Comparison of ENCODE assay signal across 8 cellular contexts in genomic region chr9:33676746-33677505, GRCh38.
DNase-seq lines count a peak whose midpoint lies in the region; ATAC-seq, FAIRE-seq and TF ChIP-seq lines count a peak whose summit lies in the region.

No MANE protein-coding gene starts in this region.

- no peak overlapping the region for H3K18ac ChIP-seq in H1 (ENCODE audit: extremely low read depth, low read length)
- peak overlapping the region; percentile 92 for H3K18ac ChIP-seq in mesendoderm (ENCODE audit: low read length)

- H4K5ac ChIP-seq in H1 (ENCODE audit: insufficient read length, low read depth, low read length), result peak overlapping the region; percentile 43
- H4K5ac ChIP-seq in mesendoderm (ENCODE audit: low read length), result no peak overlapping the region

- H3K4me3 ChIP-seq in H1 (ENCODE audit: extremely low read depth in 1 of 4, insufficient read depth in 2 of 4, low read depth in 3 of 4, low read length in 4 of 4) (peak overlapping the region; percentile 36 to 71 (median 50)), mesendoderm (ENCODE audit: low read length) (peak overlapping the region; percentile 24)

- no peak overlapping the region for H2BK12ac ChIP-seq in H1 (ENCODE audit: low read depth, low read length)

- H3K4me1 ChIP-seq in H1 (replicated peaks in 1 of 4; ENCODE audit: control insufficient read depth in 3 of 4, insufficient read depth in 4 of 4, low read length in 3 of 4) (peaks cover 0 to 6% (median under 1%) of the 10 kb centered on the region in 4 experiments; a peak in 2 of 7 replicates), mesendoderm (ENCODE audit: control insufficient read depth, low read depth, low read length) (no peaks in the 10 kb centered on the region)

- H3K36me3 ChIP-seq in H1 (ENCODE audit: control insufficient read depth in 2 of 4, insufficient read depth in 4 of 4, low read length in 3 of 4) (no peaks in the 10 kb centered on the region), mesendoderm (ENCODE audit: control insufficient read depth, insufficient read depth, low read length) (no peaks in the 10 kb centered on the region)

- no peak overlapping the region for H2BK5ac ChIP-seq in H1 (ENCODE audit: low read depth, low read length)
- no peak overlapping the region for H2BK5ac ChIP-seq in mesendoderm (ENCODE audit: low read length)

- CTCF ChIA-PET in activated CD4-positive, alpha-beta memory T cell treated with anti-CD3 and anti-CD28 coated beads for 36 hours (lab: Charles Lee), result interaction anchor here (0.6 to 1.4 kb wide), 2 partner anchors 29 to 53 kb away, joined by 3 to 7 read pairs; no protein-coding TSS in a partner anchor
- CTCF ChIA-PET in H1 (lab: Charles Lee; ENCODE audit: partially characterized antibody), result interaction anchor here (0.9 to 1.9 kb wide), 3 partner anchors 42 to 53 kb away, joined by 3 to 6 read pairs (median 4); no protein-coding TSS in a partner anchor

- no peaks in the 10 kb centered on the region for H3K79me1 ChIP-seq in H1 (ENCODE audit: low read depth, low read length)
- H3K79me1 ChIP-seq in mesendoderm (ENCODE audit: low read length), result no peaks in the 10 kb centered on the region

- peak overlapping the region; percentile 79 for H3K4me3 Mint-ChIP-seq in activated CD4-positive, alpha-beta memory T cell treated with anti-CD3 and anti-CD28 coated beads for 36 hours
- H3K4me3 Mint-ChIP-seq in stimulated activated naive B cell treated with anti-CD40 and anti-IgM and Interleukin-4, amounts not matched to agents 10 μg/mL and 1 μg/mL and 100 μg/mL, for 72 hours, result peak overlapping the region; percentile 87 to 88

- intact Hi-C loops in activated CD4-positive, alpha-beta memory T cell treated with anti-CD3 and anti-CD28 coated beads for 36 hours (cut with micrococcal nuclease), result no loop called here

- H2AFZ ChIP-seq in H1 (ENCODE audit: low read length), result peak overlapping the region; percentile 85

- no peaks in the 10 kb centered on the region for H3K36me3 Mint-ChIP-seq in activated CD4-positive, alpha-beta memory T cell treated with anti-CD3 and anti-CD28 coated beads for 36 hours
- peaks cover 0 to 2% of the 10 kb centered on the region in 2 donors for H3K36me3 Mint-ChIP-seq in stimulated activated naive B cell treated with anti-CD40 and anti-IgM and Interleukin-4, amounts not matched to agents 10 μg/mL and 1 μg/mL and 100 μg/mL, for 72 hours

- no peak for TF ChIP-seq EP300 in H1 (IDR thresholded peaks at IDR 0.05; ENCODE audit: borderline replicate concordance in 1 of 2, low read depth in 2 of 2, low read length in 2 of 2)

- H4K91ac ChIP-seq in H1 (replicated peaks; ENCODE audit: insufficient read length, low read length), result no peak overlapping the region

- no peaks in the 10 kb centered on the region for H4K20me1 ChIP-seq in H1 (replicated peaks in 1 of 2; ENCODE audit: control insufficient read depth in 1 of 2, insufficient read depth in 2 of 2, low read length in 2 of 2)

- H3K27me3 ChIP-seq in H1 (replicated peaks in 1 of 4; ENCODE audit: control insufficient read depth in 3 of 4, extremely low read depth in 1 of 4, insufficient read depth in 3 of 4, low read length in 3 of 4) (no peaks in the 10 kb centered on the region), mesendoderm (ENCODE audit: insufficient read depth, low read length, poor library complexity) (no peaks in the 10 kb centered on the region)

- ATAC-seq in stimulated activated naive B cell treated with anti-CD40 and anti-IgM and Interleukin-4, amounts not matched to agents 10 μg/mL and 1 μg/mL and 100 μg/mL, for 72 hours (replicated peaks), result peak; percentile 76 to 78
- ATAC-seq in HG02870 (IDR thresholded peaks at IDR 0.05; ENCODE audit: unreplicated experiment), result no peak

- DNase-seq in ELR (ENCODE audit: low read depth) (peak; percentile 40), NCI-H1092 (lab: John Stamatoyannopoulos, UW) (peak; percentile 68), H1 (ENCODE audit: low read depth in 1 of 2, low spot score in 2 of 2) (peak in 1 of 2 experiments; percentile 74), mesendoderm (peak; percentile 70), MV-4-11 (lab: John Stamatoyannopoulos, UW) (no peak)
- peak; percentile 23 for DNase-seq in activated CD4-positive, alpha-beta memory T cell treated with anti-CD3 and anti-CD28 coated beads for 36 hours
- DNase-seq in stimulated activated naive B cell treated with anti-CD40 and anti-IgM and Interleukin-4, amounts not matched to agents 10 μg/mL and 1 μg/mL and 100 μg/mL, for 72 hours, result no peak

- H3K27ac Mint-ChIP-seq in activated CD4-positive, alpha-beta memory T cell treated with anti-CD3 and anti-CD28 coated beads for 36 hours, result no peak overlapping the region
- peak overlapping the region; percentile 33 for H3K27ac Mint-ChIP-seq in stimulated activated naive B cell treated with anti-CD40 and anti-IgM and Interleukin-4, amounts not matched to agents 10 μg/mL and 1 μg/mL and 100 μg/mL, for 72 hours

- H3K4me2 ChIP-seq in H1 (ENCODE audit: insufficient read depth in 1 of 2, low read depth in 2 of 2, low read length in 2 of 2) (peak overlapping the region; percentile 31 to 65), mesendoderm (ENCODE audit: low read length) (peak overlapping the region; percentile 38)

- no peak for TF ChIP-seq CTCF in H1 (IDR thresholded peaks at IDR 0.05; ENCODE audit: control extremely low read depth in 1 of 3, insufficient read depth in 1 of 3, low read depth in 1 of 3, low read length in 3 of 3)

- peak in 1 of 2 experiments; percentile 48; a peak in 2 of 3 replicates for TF ChIP-seq POLR2A in H1 (IDR thresholded peaks at IDR 0.05; ENCODE audit: control extremely low read depth in 1 of 2, low read depth in 2 of 2, low read length in 2 of 2)

- FAIRE-seq in H1 (lab: Jason Lieb, UNC), result no peak

- H3K23ac ChIP-seq in H1 (ENCODE audit: insufficient read length) (no peak overlapping the region), mesendoderm (ENCODE audit: low read length) (no peak overlapping the region)

- peak overlapping the region; percentile 13 to 69 (median 27); a peak in 3 of 7 replicates for H3K9ac ChIP-seq in H1 (replicated peaks in 1 of 4; ENCODE audit: extremely low read depth in 1 of 4, low read depth in 3 of 4, low read length in 3 of 4)
- H3K9ac ChIP-seq in mesendoderm (ENCODE audit: low read length), result peak overlapping the region; percentile 58

- no peaks in the 10 kb centered on the region for H3K9me3 ChIP-seq in H1 (ENCODE audit: insufficient read depth in 2 of 2, low read depth in 1 of 2, low read length in 1 of 2)

- H3K4ac ChIP-seq in H1 (replicated peaks; ENCODE audit: insufficient read length, low read depth, low read length) (no peak overlapping the region), mesendoderm (ENCODE audit: low read depth, low read length) (peak overlapping the region; percentile 71)

- 1% methylated on average over 48 of the region's 78 CpGs; no CpG with 5 or more reads in 1 of the 2 experiments for WGBS in H1 (ENCODE audit: extremely low coverage in 1 of 2, insufficient coverage in 1 of 2, insufficient read length in 1 of 2, insufficient replicate concordance in 2 of 2, low coverage in 1 of 2, low lambda C conversion rate in 2 of 2, missing lambda C conversion rate in 1 of 2), 2 experiments
- WGBS in mesendoderm (ENCODE audit: extremely low coverage, insufficient coverage, low lambda C conversion rate), result no CpG with 5 or more reads among the region's 78 CpGs

- H3K27ac ChIP-seq in H1 (ENCODE audit: low read depth, low read length) (peak overlapping the region; percentile 66; the same call in 1 of the 2 replicates), mesendoderm (ENCODE audit: low read depth, low read length) (peak overlapping the region; percentile 93)

- H3K56ac ChIP-seq in H1 (replicated peaks; ENCODE audit: insufficient read length, low read depth, low read length), result no peak overlapping the region
- H3K56ac ChIP-seq in mesendoderm (ENCODE audit: low read length), result peak overlapping the region; percentile 84

- POLR2A ChIA-PET in activated CD4-positive, alpha-beta memory T cell treated with anti-CD3 and anti-CD28 coated beads for 36 hours (lab: Charles Lee), result no interaction called here
- POLR2A ChIA-PET in H1 (lab: Charles Lee; ENCODE audit: partially characterized antibody), result interaction anchor here (1.0 to 1.2 kb wide), 2 partner anchors 11 to 203 kb away, joined by 3 read pairs; partner anchors contain the start of gene NOL6

- peaks cover 2% of the 10 kb centered on the region; the same call in 1 of the 2 replicates for H3K23me2 ChIP-seq in H1 (ENCODE audit: low read depth, low read length)

- no peak overlapping the region for H3K14ac ChIP-seq in H1 (ENCODE audit: insufficient read length)

- H2BK15ac ChIP-seq in H1 (ENCODE audit: low read length), result no peak overlapping the region
- no peak overlapping the region for H2BK15ac ChIP-seq in mesendoderm (replicated peaks; ENCODE audit: low read depth)

- H2BK20ac ChIP-seq in H1 (ENCODE audit: low read length), result no peak overlapping the region

- H3K4me1 Mint-ChIP-seq in activated CD4-positive, alpha-beta memory T cell treated with anti-CD3 and anti-CD28 coated beads for 36 hours (ENCODE audit: low read depth), result peaks cover 9% of the 10 kb centered on the region
- H3K4me1 Mint-ChIP-seq in stimulated activated naive B cell treated with anti-CD40 and anti-IgM and Interleukin-4, amounts not matched to agents 10 μg/mL and 1 μg/mL and 100 μg/mL, for 72 hours, result peaks cover 7 to 14% of the 10 kb centered on the region in 2 donors

- no peak for TF ChIP-seq RAD21 in H1 (IDR thresholded peaks at IDR 0.05 in 1 of 2, conservative IDR thresholded peaks at IDR 0.05 in 1 of 2; ENCODE audit: low read depth in 2 of 2, low read length in 2 of 2)

- H4K8ac ChIP-seq in H1 (ENCODE audit: extremely low read depth, insufficient read depth, low read length), result peak overlapping the region; percentile 93
- H4K8ac ChIP-seq in mesendoderm (ENCODE audit: low read depth, low read length), result no peak overlapping the region

- no peak overlapping the region for H2BK120ac ChIP-seq in H1 (replicated peaks; ENCODE audit: low read depth, low read length)
- H2BK120ac ChIP-seq in mesendoderm (ENCODE audit: low read depth, low read length), result no peak overlapping the region

- H3K79me2 ChIP-seq in H1 (ENCODE audit: control insufficient read depth in 1 of 2, insufficient read depth in 2 of 2, low read length in 2 of 2) (no peaks in the 10 kb centered on the region), mesendoderm (ENCODE audit: control insufficient read depth, insufficient read depth, low read length) (no peaks in the 10 kb centered on the region)

- H3K27me3 Mint-ChIP-seq in activated CD4-positive, alpha-beta memory T cell treated with anti-CD3 and anti-CD28 coated beads for 36 hours, result peaks cover 62% of the 10 kb centered on the region
- peaks cover 50 to 67% of the 10 kb centered on the region in 2 donors for H3K27me3 Mint-ChIP-seq in stimulated activated naive B cell treated with anti-CD40 and anti-IgM and Interleukin-4, amounts not matched to agents 10 μg/mL and 1 μg/mL and 100 μg/mL, for 72 hours

- no peaks in the 10 kb centered on the region for H3K9me3 Mint-ChIP-seq in activated CD4-positive, alpha-beta memory T cell treated with anti-CD3 and anti-CD28 coated beads for 36 hours
- H3K9me3 Mint-ChIP-seq in stimulated activated naive B cell treated with anti-CD40 and anti-IgM and Interleukin-4, amounts not matched to agents 10 μg/mL and 1 μg/mL and 100 μg/mL, for 72 hours, result peaks cover 0 to 1% of the 10 kb centered on the region in 2 donors

- no peak overlapping the region for H2AK5ac ChIP-seq in H1 (ENCODE audit: low read depth, low read length)
- H2AK5ac ChIP-seq in mesendoderm (ENCODE audit: low read length), result no peak overlapping the region

TF ChIP-seq in H1, 55 proteins besides CTCF, POLR2A, EP300 and RAD21 (continues in another document):
- TF ChIP-seq EZH2 (IDR thresholded peaks at IDR 0.05; ENCODE audit: low read depth, low read length, severe bottlenecking), result no peak

Comparison
In these comparisons a context has a peak if more than half of its experiments do, and no peak if none do; other contexts are left out.
1. DNase-seq: peak in ELR (single experiment), NCI-H1092 (single experiment), activated CD4-positive, alpha-beta memory T cell treated with anti-CD3 and anti-CD28 coated beads for 36 hours (single experiment) and mesendoderm (single experiment); none in stimulated activated naive B cell treated with anti-CD40 and anti-IgM and Interleukin-4, amounts not matched to agents 10 μg/mL and 1 μg/mL and 100 μg/mL, for 72 hours (single experiment) and MV-4-11 (single experiment).